In genomic region chr5:142735323-142736246, GRCh38 we compare ENCODE assay signal across 14 cellular contexts. TPM values are rescaled to one million over a fixed set of nuclear protein-coding genes. Genes with fewer than 3 reads are reported as not detected.
"Had no signal": no experiment of that assay in that cellular context is flagged by ENCODE, and none has a peak within 500 bp of the region (broad histone marks: within the 10 kb centered on the region; RNA-seq: fewer than 3 reads in every experiment).

No MANE protein-coding gene starts in this region.

- H3K27ac Mint-ChIP-seq: activated naive CD8-positive, alpha-beta T cell treated with anti-CD3 and anti-CD28 coated beads for 36 hours; nephron; stimulated activated naive CD8-positive, alpha-beta T cell treated with anti-CD3 and anti-CD28 coated beads, Interleukin-15, Interleukin-2, amounts not matched to agents 100 ng/mL and 50 ng/mL, for 24 hours; T-helper 2 cell treated with Interferon-gamma antibody and Interleukin-4, amounts not matched to agents 5 μg/mL and 100 μg/mL, for 36 hours had no signal

- ATAC-seq: activated CD4-positive, CD25-positive, alpha-beta regulatory T cell treated with anti-CD3 and anti-CD28 coated beads, Interleukin-2, amount 50 U/mL, for 24 hours; psoas muscle; upper lobe of right lung had no signal

- H3K27me3 Mint-ChIP-seq: activated naive CD8-positive, alpha-beta T cell treated with anti-CD3 and anti-CD28 coated beads for 36 hours; stimulated activated naive CD8-positive, alpha-beta T cell treated with anti-CD3 and anti-CD28 coated beads, Interleukin-15, Interleukin-2, amounts not matched to agents 100 ng/mL and 50 ng/mL, for 24 hours had no signal

- H3K27ac ChIP-seq: psoas muscle, sigmoid colon, testis, upper lobe of right lung had no signal

- H3K36me3 Mint-ChIP-seq: activated naive CD8-positive, alpha-beta T cell treated with anti-CD3 and anti-CD28 coated beads for 36 hours had no signal

- H3K9me3 ChIP-seq: psoas muscle, sigmoid colon, testis, upper lobe of right lung had no signal

- H3K4me3 Mint-ChIP-seq: activated naive CD8-positive, alpha-beta T cell treated with anti-CD3 and anti-CD28 coated beads for 36 hours; nephron; stimulated activated naive CD8-positive, alpha-beta T cell treated with anti-CD3 and anti-CD28 coated beads, Interleukin-15, Interleukin-2, amounts not matched to agents 100 ng/mL and 50 ng/mL, for 24 hours; T-helper 2 cell treated with Interferon-gamma antibody and Interleukin-4, amounts not matched to agents 5 μg/mL and 100 μg/mL, for 36 hours had no signal

- H3K27me3 ChIP-seq: sigmoid colon, testis, upper lobe of right lung had no signal

- DNase-seq: activated CD4-positive, alpha-beta T cell treated with anti-CD3 and anti-CD28 coated beads, Interleukin-2, amount 50 U/mL, for 48 hours; activated gamma-delta T cell treated with Interleukin-2 at 50 U/mL for 16 hours; activated naive CD8-positive, alpha-beta T cell treated with anti-CD3 and anti-CD28 coated beads for 36 hours; activated T-cell treated with anti-CD3 and anti-CD28 coated beads, Interleukin-2, amount 50 U/mL, for 48 hours; psoas muscle; sigmoid colon; stimulated activated CD4-positive, alpha-beta T cell treated with anti-CD3 and anti-CD28 coated beads, Interleukin-2, amount 100 ng/mL, for 48 hours; stimulated activated CD8-positive, alpha-beta memory T cell treated with anti-CD3 and anti-CD28 coated beads, Interleukin-4, amount 100 ng/mL, for 48 hours; testis; upper lobe of right lung had no signal

- H3K9me3 Mint-ChIP-seq: activated naive CD8-positive, alpha-beta T cell treated with anti-CD3 and anti-CD28 coated beads for 36 hours; nephron; stimulated activated naive CD8-positive, alpha-beta T cell treated with anti-CD3 and anti-CD28 coated beads, Interleukin-15, Interleukin-2, amounts not matched to agents 100 ng/mL and 50 ng/mL, for 24 hours; T-helper 2 cell treated with Interferon-gamma antibody and Interleukin-4, amounts not matched to agents 5 μg/mL and 100 μg/mL, for 36 hours had no signal

- H3K36me3 ChIP-seq: sigmoid colon, upper lobe of right lung had no signal

- H3K4me1 ChIP-seq: sigmoid colon, testis, upper lobe of right lung had no signal

- H3K4me3 ChIP-seq: psoas muscle, sigmoid colon, testis, upper lobe of right lung had no signal

RNA-seq across cellular contexts. Expression of gene FGF1, which starts 49.7 kb away (rescaled TPM):
- total RNA-seq: activated naive CD8-positive, alpha-beta T cell treated with anti-CD3 and anti-CD28 coated beads for 36 hours had no signal
